ENCODE assay signal across 1 cellular context in the genomic region with DNA sequence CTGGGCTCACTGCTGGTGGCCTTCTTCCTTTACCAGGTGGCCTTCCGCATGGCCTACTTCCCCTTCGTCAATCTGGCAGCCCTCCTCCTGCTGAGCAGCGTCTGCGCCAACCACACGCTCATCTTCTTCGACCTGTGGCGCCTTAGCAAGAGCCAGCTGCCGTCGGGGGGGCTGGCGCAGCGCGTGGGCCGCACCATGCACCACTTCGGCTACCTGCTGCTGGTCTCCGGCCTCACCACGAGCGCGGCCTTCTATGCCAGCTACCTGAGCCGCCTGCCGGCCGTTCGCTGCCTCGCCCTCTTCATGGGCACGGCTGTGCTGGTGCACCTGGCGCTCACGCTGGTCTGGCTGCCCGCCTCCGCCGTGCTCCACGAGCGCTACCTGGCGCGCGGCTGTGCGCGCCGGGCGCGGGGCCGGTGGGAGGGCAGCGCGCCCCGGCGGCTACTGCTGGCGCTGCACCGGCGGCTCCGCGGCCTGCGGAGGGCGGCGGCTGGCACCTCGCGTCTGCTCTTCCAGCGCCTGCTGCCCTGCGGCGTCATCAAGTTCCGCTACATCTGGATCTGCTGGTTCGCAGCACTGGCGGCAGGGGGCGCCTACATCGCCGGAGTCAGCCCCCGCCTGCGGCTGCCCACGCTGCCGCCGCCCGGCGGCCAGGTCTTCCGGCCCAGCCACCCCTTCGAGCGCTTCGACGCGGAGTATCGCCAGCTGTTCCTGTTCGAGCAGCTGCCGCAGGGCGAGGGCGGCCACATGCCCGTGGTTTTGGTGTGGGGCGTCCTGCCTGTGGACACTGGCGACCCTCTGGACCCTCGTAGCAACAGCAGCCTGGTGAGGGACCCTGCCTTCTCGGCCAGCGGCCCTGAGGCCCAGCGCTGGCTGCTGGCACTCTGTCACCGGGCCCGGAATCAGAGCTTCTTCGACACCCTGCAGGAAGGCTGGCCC.
A peak's percentile ranks its signal among the peaks of the same experiment; 100 is the strongest.
TF ChIP-seq lines count a peak whose summit lies in the region.

No MANE protein-coding gene starts in this region.

TF ChIP-seq in HepG2, 621 proteins besides CTCF, POLR2A, EP300 and RAD21 (continued from another document and continues in another):
- TF ChIP-seq, protein P1, sequence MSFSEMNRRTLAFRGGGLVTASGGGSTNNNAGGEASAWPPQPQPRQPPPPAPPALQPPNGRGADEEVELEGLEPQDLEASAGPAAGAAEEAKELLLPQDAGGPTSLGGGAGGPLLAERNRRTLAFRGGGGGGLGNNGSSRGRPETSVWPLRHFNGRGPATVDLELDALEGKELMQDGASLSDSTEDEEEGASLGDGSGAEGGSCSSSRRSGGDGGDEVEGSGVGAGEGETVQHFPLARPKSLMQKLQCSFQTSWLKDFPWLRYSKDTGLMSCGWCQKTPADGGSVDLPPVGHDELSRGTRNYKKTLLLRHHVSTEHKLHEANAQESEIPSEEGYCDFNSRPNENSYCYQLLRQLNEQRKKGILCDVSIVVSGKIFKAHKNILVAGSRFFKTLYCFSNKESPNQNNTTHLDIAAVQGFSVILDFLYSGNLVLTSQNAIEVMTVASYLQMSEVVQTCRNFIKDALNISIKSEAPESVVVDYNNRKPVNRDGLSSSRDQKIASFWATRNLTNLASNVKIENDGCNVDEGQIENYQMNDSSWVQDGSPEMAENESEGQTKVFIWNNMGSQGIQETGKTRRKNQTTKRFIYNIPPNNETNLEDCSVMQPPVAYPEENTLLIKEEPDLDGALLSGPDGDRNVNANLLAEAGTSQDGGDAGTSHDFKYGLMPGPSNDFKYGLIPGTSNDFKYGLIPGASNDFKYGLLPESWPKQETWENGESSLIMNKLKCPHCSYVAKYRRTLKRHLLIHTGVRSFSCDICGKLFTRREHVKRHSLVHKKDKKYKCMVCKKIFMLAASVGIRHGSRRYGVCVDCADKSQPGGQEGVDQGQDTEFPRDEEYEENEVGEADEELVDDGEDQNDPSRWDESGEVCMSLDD (CRISPR knock-in tag; IDR thresholded peaks at IDR 0.05; ENCODE audit: borderline replicate concordance), result peak; percentile 88
- peak; percentile 89 for TF ChIP-seq XRCC5 (optimal IDR thresholded peaks at IDR 0.05; ENCODE audit: low read length)
- peak; percentile 93 for TF ChIP-seq RFXAP (CRISPR knock-in tag; IDR thresholded peaks at IDR 0.05; ENCODE audit: borderline replicate concordance)
- no peak for TF ChIP-seq SRSF4 (IDR thresholded peaks at IDR 0.05; ENCODE audit: low read depth, low read length, poor library complexity, severe bottlenecking)
- peak; percentile 99 for TF ChIP-seq CENPT (CRISPR knock-in tag; IDR thresholded peaks at IDR 0.05; ENCODE audit: low read depth)
- 0 out of 2 replicates have a peak, but pooled peaks have one; percentile 38 for TF ChIP-seq NFE2 (CRISPR knock-in tag; IDR thresholded peaks at IDR 0.05)
- peak; percentile 97 for TF ChIP-seq HOXA9 (CRISPR knock-in tag; IDR thresholded peaks at IDR 0.05; ENCODE audit: borderline replicate concordance)
- TF ChIP-seq, protein P2, sequence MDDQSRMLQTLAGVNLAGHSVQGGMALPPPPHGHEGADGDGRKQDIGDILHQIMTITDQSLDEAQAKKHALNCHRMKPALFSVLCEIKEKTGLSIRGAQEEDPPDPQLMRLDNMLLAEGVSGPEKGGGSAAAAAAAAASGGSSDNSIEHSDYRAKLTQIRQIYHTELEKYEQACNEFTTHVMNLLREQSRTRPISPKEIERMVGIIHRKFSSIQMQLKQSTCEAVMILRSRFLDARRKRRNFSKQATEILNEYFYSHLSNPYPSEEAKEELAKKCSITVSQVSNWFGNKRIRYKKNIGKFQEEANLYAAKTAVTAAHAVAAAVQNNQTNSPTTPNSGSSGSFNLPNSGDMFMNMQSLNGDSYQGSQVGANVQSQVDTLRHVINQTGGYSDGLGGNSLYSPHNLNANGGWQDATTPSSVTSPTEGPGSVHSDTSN (CRISPR knock-in tag; IDR thresholded peaks at IDR 0.05; ENCODE audit: borderline replicate concordance), result peak; percentile 92; the same call in 1 of the 2 replicates
- TF ChIP-seq RFX5 (IDR thresholded peaks at IDR 0.05; ENCODE audit: low read depth, low read length), result no peak
- no peak for TF ChIP-seq TCF7 (IDR thresholded peaks at IDR 0.05; ENCODE audit: low read depth)
- TF ChIP-seq KLF13 (CRISPR knock-in tag; IDR thresholded peaks at IDR 0.05), result peak; percentile 60; the same call in 1 of the 2 replicates
- peak; percentile 98; the same call in 1 of the 2 replicates for TF ChIP-seq ZFYVE20 (CRISPR knock-in tag; IDR thresholded peaks at IDR 0.05; ENCODE audit: borderline replicate concordance, low read depth)
- TF ChIP-seq ZNF607 (CRISPR knock-in tag; IDR thresholded peaks at IDR 0.05; ENCODE audit: borderline replicate concordance), result peak; percentile 96
- peak; percentile 95 for TF ChIP-seq ZNF589 (CRISPR knock-in tag; conservative IDR thresholded peaks at IDR 0.05)
- TF ChIP-seq ZNF160 (CRISPR knock-in tag; IDR thresholded peaks at IDR 0.05), result peak; percentile 59
- TF ChIP-seq MTF2 (CRISPR knock-in tag; IDR thresholded peaks at IDR 0.05; ENCODE audit: borderline replicate concordance), result no peak
- TF ChIP-seq THAP11 (CRISPR knock-in tag; IDR thresholded peaks at IDR 0.05), result peak; percentile 65
- peak; percentile 70 for TF ChIP-seq CBFB (CRISPR knock-in tag; IDR thresholded peaks at IDR 0.05)
- TF ChIP-seq RXRA (CRISPR knock-in tag; IDR thresholded peaks at IDR 0.05), result peak; percentile 78
- TF ChIP-seq, protein P3, sequence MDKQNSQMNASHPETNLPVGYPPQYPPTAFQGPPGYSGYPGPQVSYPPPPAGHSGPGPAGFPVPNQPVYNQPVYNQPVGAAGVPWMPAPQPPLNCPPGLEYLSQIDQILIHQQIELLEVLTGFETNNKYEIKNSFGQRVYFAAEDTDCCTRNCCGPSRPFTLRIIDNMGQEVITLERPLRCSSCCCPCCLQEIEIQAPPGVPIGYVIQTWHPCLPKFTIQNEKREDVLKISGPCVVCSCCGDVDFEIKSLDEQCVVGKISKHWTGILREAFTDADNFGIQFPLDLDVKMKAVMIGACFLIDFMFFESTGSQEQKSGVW (CRISPR knock-in tag; IDR thresholded peaks at IDR 0.05; ENCODE audit: borderline replicate concordance), result 0 out of 2 replicates have a peak, but pooled peaks have one; percentile 55
- no peak for TF ChIP-seq NCOR1 (IDR thresholded peaks at IDR 0.05; ENCODE audit: borderline replicate concordance, low read length)
- peak; percentile 56; the same call in 1 of the 2 replicates for TF ChIP-seq NR2C2 (CRISPR knock-in tag; IDR thresholded peaks at IDR 0.05; ENCODE audit: borderline replicate concordance)
- TF ChIP-seq ZNF33A (CRISPR knock-in tag; IDR thresholded peaks at IDR 0.05; ENCODE audit: borderline replicate concordance), result peak; percentile 62; the same call in 1 of the 2 replicates
- no peak for TF ChIP-seq SIN3B (IDR thresholded peaks at IDR 0.05; ENCODE audit: low read length)
- 0 out of 2 replicates have a peak, but pooled peaks have one; percentile 36 for TF ChIP-seq FOXJ3 (CRISPR knock-in tag; IDR thresholded peaks at IDR 0.05; ENCODE audit: borderline replicate concordance)
- peak; percentile 40; the same call in 1 of the 2 replicates for TF ChIP-seq KAT7 (CRISPR knock-in tag; IDR thresholded peaks at IDR 0.05; ENCODE audit: borderline replicate concordance)
- TF ChIP-seq, protein P4, sequence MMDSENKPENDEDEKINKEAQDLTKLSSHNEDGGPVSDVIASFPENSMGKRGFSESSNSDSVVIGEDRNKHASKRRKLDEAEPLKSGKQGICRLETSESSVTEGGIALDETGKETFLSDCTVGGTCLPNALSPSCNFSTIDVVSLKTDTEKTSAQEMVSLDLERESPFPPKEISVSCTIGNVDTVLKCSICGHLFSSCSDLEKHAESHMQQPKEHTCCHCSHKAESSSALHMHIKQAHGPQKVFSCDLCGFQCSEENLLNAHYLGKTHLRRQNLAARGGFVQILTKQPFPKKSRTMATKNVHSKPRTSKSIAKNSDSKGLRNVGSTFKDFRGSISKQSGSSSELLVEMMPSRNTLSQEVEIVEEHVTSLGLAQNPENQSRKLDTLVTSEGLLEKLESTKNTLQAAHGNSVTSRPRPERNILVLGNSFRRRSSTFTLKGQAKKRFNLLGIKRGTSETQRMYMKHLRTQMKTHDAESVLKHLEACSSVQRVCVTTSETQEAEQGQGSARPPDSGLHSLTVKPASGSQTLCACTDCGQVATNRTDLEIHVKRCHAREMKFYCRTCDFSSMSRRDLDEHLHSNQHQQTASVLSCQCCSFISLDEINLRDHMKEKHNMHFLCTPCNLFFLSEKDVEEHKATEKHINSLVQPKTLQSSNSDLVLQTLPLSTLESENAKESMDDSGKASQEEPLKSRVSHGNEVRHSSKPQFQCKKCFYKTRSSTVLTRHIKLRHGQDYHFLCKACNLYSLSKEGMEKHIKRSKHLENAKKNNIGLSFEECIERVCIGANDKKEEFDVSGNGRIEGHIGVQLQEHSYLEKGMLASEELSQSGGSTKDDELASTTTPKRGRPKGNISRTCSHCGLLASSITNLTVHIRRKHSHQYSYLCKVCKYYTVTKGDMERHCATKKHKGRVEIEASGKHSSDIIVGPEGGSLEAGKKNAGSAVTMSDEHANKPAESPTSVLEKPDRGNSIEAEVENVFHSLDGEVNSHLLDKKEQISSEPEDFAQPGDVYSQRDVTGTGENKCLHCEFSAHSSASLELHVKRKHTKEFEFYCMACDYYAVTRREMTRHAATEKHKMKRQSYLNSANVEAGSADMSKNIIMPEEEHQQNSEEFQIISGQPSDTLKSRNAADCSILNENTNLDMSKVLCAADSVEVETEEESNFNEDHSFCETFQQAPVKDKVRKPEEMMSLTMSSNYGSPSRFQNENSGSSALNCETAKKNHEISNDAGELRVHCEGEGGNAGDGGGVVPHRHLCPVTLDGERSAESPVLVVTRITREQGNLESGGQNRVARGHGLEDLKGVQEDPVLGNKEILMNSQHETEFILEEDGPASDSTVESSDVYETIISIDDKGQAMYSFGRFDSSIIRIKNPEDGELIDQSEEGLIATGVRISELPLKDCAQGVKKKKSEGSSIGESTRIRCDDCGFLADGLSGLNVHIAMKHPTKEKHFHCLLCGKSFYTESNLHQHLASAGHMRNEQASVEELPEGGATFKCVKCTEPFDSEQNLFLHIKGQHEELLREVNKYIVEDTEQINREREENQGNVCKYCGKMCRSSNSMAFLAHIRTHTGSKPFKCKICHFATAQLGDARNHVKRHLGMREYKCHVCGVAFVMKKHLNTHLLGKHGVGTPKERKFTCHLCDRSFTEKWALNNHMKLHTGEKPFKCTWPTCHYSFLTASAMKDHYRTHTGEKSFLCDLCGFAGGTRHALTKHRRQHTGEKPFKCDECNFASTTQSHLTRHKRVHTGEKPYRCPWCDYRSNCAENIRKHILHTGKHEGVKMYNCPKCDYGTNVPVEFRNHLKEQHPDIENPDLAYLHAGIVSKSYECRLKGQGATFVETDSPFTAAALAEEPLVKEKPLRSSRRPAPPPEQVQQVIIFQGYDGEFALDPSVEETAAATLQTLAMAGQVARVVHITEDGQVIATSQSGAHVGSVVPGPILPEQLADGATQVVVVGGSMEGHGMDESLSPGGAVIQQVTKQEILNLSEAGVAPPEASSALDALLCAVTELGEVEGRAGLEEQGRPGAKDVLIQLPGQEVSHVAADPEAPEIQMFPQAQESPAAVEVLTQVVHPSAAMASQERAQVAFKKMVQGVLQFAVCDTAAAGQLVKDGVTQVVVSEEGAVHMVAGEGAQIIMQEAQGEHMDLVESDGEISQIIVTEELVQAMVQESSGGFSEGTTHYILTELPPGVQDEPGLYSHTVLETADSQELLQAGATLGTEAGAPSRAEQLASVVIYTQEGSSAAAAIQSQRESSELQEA (CRISPR knock-in tag; IDR thresholded peaks at IDR 0.05; ENCODE audit: not compliant biosample characterization), result peak; percentile 89
- no peak for TF ChIP-seq SIN3A (IDR thresholded peaks at IDR 0.05; ENCODE audit: borderline replicate concordance, low read depth, low read length)
- peak; percentile 98 for TF ChIP-seq KDM5B (CRISPR knock-in tag; IDR thresholded peaks at IDR 0.05; ENCODE audit: borderline replicate concordance)
- TF ChIP-seq ZNF382 (CRISPR knock-in tag; IDR thresholded peaks at IDR 0.05; ENCODE audit: borderline replicate concordance), result no peak
- peak; percentile 73; the same call in 1 of the 2 replicates for TF ChIP-seq ZNF891 (CRISPR knock-in tag; IDR thresholded peaks at IDR 0.05)
- TF ChIP-seq, protein P5, sequence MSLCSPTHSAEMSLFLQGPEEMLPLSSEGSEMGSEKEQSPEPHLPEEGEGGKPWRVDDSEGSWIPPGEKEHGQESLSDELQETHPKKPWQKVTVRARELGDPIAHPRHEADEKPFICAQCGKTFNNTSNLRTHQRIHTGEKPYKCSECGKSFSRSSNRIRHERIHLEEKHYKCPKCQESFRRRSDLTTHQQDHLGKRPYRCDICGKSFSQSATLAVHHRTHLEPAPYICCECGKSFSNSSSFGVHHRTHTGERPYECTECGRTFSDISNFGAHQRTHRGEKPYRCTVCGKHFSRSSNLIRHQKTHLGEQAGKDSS (CRISPR knock-in tag; IDR thresholded peaks at IDR 0.05; ENCODE audit: borderline replicate concordance, low read depth), result no peak
- TF ChIP-seq, protein P6, sequence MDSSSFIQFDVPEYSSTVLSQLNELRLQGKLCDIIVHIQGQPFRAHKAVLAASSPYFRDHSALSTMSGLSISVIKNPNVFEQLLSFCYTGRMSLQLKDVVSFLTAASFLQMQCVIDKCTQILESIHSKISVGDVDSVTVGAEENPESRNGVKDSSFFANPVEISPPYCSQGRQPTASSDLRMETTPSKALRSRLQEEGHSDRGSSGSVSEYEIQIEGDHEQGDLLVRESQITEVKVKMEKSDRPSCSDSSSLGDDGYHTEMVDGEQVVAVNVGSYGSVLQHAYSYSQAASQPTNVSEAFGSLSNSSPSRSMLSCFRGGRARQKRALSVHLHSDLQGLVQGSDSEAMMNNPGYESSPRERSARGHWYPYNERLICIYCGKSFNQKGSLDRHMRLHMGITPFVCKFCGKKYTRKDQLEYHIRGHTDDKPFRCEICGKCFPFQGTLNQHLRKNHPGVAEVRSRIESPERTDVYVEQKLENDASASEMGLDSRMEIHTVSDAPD (CRISPR knock-in tag; IDR thresholded peaks at IDR 0.05), result no peak
- peak; percentile 60 for TF ChIP-seq RARA (CRISPR knock-in tag; IDR thresholded peaks at IDR 0.05)
- TF ChIP-seq POLR2AphosphoS2 (IDR thresholded peaks at IDR 0.05; ENCODE audit: low read depth, low read length), result no peak
- TF ChIP-seq, protein P7, sequence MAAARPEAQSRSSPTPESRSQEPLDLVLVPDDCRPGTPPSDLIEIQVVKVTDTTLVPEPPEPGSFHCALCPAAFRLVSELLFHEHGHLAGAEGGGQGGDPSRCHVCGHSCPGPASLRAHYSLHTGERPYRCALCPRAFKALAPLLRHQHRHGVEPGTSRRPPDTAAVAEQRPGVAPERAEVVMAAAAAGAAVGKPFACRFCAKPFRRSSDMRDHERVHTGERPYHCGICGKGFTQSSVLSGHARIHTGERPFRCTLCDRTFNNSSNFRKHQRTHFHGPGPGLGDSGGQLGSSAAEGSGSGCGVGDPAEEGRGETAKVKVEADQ (CRISPR knock-in tag; IDR thresholded peaks at IDR 0.05; ENCODE audit: borderline replicate concordance), result peak; percentile 41; the same call in 1 of the 2 replicates
- peak; percentile 95 for TF ChIP-seq NRL (CRISPR knock-in tag; IDR thresholded peaks at IDR 0.05; ENCODE audit: borderline replicate concordance)
